In genomic region chr1:164746677-164747076, GRCh38 we compare ENCODE assay signal across 17 cellular contexts.
"Had no signal": no experiment of that assay in that cellular context is flagged by ENCODE, and none has a peak within 500 bp of the region (broad histone marks: within the 10 kb centered on the region; RNA-seq: fewer than 3 reads in every experiment).

No MANE protein-coding gene starts in this region.

- H3K36me3 Mint-ChIP-seq: activated naive CD8-positive, alpha-beta T cell treated with anti-CD3 and anti-CD28 coated beads for 36 hours had no signal

- H3K4me3 ChIP-seq: breast epithelium, lower lobe of right lung, suprapubic skin had no signal

- H3K4me1 Mint-ChIP-seq: activated CD4-positive, alpha-beta T cell treated with anti-CD3 and anti-CD28 coated beads, Interleukin-2, amount 10 ng/mL, durations not matched to agents 24 days and 14 days; activated naive CD8-positive, alpha-beta T cell treated with anti-CD3 and anti-CD28 coated beads for 36 hours had no signal

- H3K9me3 Mint-ChIP-seq: activated CD4-positive, alpha-beta T cell treated with anti-CD3 and anti-CD28 coated beads, Interleukin-2, amount 10 ng/mL, durations not matched to agents 24 days and 14 days; activated naive CD8-positive, alpha-beta T cell treated with anti-CD3 and anti-CD28 coated beads for 36 hours; effector memory CD8-positive, alpha-beta T cell; T-helper 2 cell treated with Interferon-gamma antibody and Interleukin-4, amounts not matched to agents 5 μg/mL and 100 μg/mL, for 36 hours had no signal

- H3K9me3 ChIP-seq: breast epithelium, lower lobe of right lung, suprapubic skin had no signal

- DNase-seq: activated CD4-positive, alpha-beta T cell treated with anti-CD3 and anti-CD28 coated beads, Interleukin-2, amount 10 ng/mL, durations not matched to agents 24 days and 14 days; activated CD4-positive, CD25-positive, alpha-beta regulatory T cell; activated naive CD8-positive, alpha-beta T cell treated with anti-CD3 and anti-CD28 coated beads for 36 hours; anterior cingulate cortex; dermis blood vessel endothelial cell; effector memory CD8-positive, alpha-beta T cell; hippocampal formation; kidney; lower lobe of right lung; midbrain; retina; stimulated activated CD4-positive, alpha-beta T cell treated with anti-CD3 and anti-CD28 coated beads, Interleukin-15, amount 100 ng/mL, for 24 hours; stimulated activated CD4-positive, alpha-beta T cell treated with anti-CD3 and anti-CD28 coated beads, Interleukin-4, amount 100 ng/mL, for 1 hour; stimulated activated naive CD4-positive, alpha-beta T cell had no signal

- H3K27ac Mint-ChIP-seq: activated CD4-positive, alpha-beta T cell treated with anti-CD3 and anti-CD28 coated beads, Interleukin-2, amount 10 ng/mL, durations not matched to agents 24 days and 14 days; activated naive CD8-positive, alpha-beta T cell treated with anti-CD3 and anti-CD28 coated beads for 36 hours; effector memory CD8-positive, alpha-beta T cell; T-helper 2 cell treated with Interferon-gamma antibody and Interleukin-4, amounts not matched to agents 5 μg/mL and 100 μg/mL, for 36 hours had no signal

- H3K36me3 ChIP-seq: breast epithelium, lower lobe of right lung, suprapubic skin had no signal

- H3K27me3 Mint-ChIP-seq: activated CD4-positive, alpha-beta T cell treated with anti-CD3 and anti-CD28 coated beads, Interleukin-2, amount 10 ng/mL, durations not matched to agents 24 days and 14 days; effector memory CD8-positive, alpha-beta T cell had no signal

- H3K4me1 ChIP-seq: breast epithelium had no signal

- H3K27me3 ChIP-seq: breast epithelium, suprapubic skin had no signal

- H3K4me3 Mint-ChIP-seq: activated CD4-positive, alpha-beta T cell treated with anti-CD3 and anti-CD28 coated beads, Interleukin-2, amount 10 ng/mL, durations not matched to agents 24 days and 14 days; activated naive CD8-positive, alpha-beta T cell treated with anti-CD3 and anti-CD28 coated beads for 36 hours; effector memory CD8-positive, alpha-beta T cell; T-helper 2 cell treated with Interferon-gamma antibody and Interleukin-4, amounts not matched to agents 5 μg/mL and 100 μg/mL, for 36 hours had no signal

- ATAC-seq: effector memory CD8-positive, alpha-beta T cell; lower lobe of right lung had no signal

- H3K27ac ChIP-seq: lower lobe of right lung had no signal
